Comparison of ENCODE assay signal across 32 cellular contexts in genomic region chr17:76792348-76792747, GRCh38.
"Had no signal": no experiment of that assay in that cellular context is flagged by ENCODE, and none has a peak within 500 bp of the region (broad histone marks: within the 10 kb centered on the region; RNA-seq: fewer than 3 reads in every experiment).

No MANE protein-coding gene starts in this region.

- H3K36me3 ChIP-seq: esophagus squamous epithelium, heart right ventricle, left lung, lower lobe of right lung, right atrium auricular region, stomach, upper lobe of right lung had no signal

- H3K4me3 ChIP-seq: heart right ventricle, left lung, lower lobe of right lung, right atrium auricular region, smooth muscle cell, stomach, tibial artery, upper lobe of right lung had no signal

- H3K27ac ChIP-seq: epithelial cell of prostate, left lung, lower lobe of right lung, tibial artery, upper lobe of right lung, VCaP had no signal

- H3K36me3 Mint-ChIP-seq: activated CD4-positive, alpha-beta memory T cell treated with anti-CD3 and anti-CD28 coated beads for 36 hours; natural killer cell treated with Interleukin-12 subunit alpha and Interleukin-12 subunit beta and Interleukin-15 and Interleukin-18, amount 100 ng/mL, for 72 hours had no signal

- H3K4me3 Mint-ChIP-seq: activated CD4-positive, alpha-beta memory T cell treated with anti-CD3 and anti-CD28 coated beads for 36 hours had no signal

- H3K27me3 Mint-ChIP-seq: activated CD4-positive, alpha-beta memory T cell treated with anti-CD3 and anti-CD28 coated beads for 36 hours; activated T-helper 17 cell treated with anti-CD3 and anti-CD28 coated beads, Interleukin-2, amount 50 U/mL, for 72 hours; dendritic cell treated with granulocyte-macrophage colony-stimulating factor and Interleukin-4, amounts not matched to agents 40 ng/mL and 50 ng/mL, for 4 days; natural killer cell treated with Interleukin-12 subunit alpha and Interleukin-12 subunit beta and Interleukin-15 and Interleukin-18, amount 100 ng/mL, for 72 hours; stimulated activated naive B cell treated with anti-CD40 and anti-IgM and Interleukin-4, amounts not matched to agents 10 μg/mL and 1 μg/mL and 100 μg/mL, for 72 hours had no signal

- FAIRE-seq: endometrium, TTC549 had no signal

- H3K27ac Mint-ChIP-seq: activated CD4-positive, alpha-beta memory T cell treated with anti-CD3 and anti-CD28 coated beads for 36 hours; stimulated activated naive B cell treated with anti-CD40 and anti-IgM and Interleukin-4, amounts not matched to agents 10 μg/mL and 1 μg/mL and 100 μg/mL, for 72 hours had no signal

- H3K27me3 ChIP-seq: esophagus squamous epithelium, heart right ventricle, left lung, right atrium auricular region, stomach, tibial artery, upper lobe of right lung had no signal

- DNase-seq: activated CD4-positive, alpha-beta memory T cell treated with anti-CD3 and anti-CD28 coated beads for 36 hours; activated CD4-positive, alpha-beta T cell treated with anti-CD3 and anti-CD28 coated beads for 48 hours; activated CD8-positive, alpha-beta memory T cell treated with anti-CD3 and anti-CD28 coated beads, Interleukin-2, amount 50 U/mL, for 4 hours; activated gamma-delta T cell treated with Interleukin-2 at 50 U/mL for 16 hours; activated naive CD4-positive, alpha-beta T cell treated with anti-CD3 and anti-CD28 coated beads, Interleukin-2, amount 50 U/mL, for 16 hours; activated T-cell treated with anti-CD3 and anti-CD28 coated beads, Interleukin-2, amount 50 U/mL, for 1 hour; amniotic stem cell; caudate nucleus; effector CD8-positive, alpha-beta T cell; esophagus squamous epithelium; foreskin melanocyte; heart right ventricle; left lung; lower lobe of right lung; mesendoderm; stimulated activated CD4-positive, alpha-beta T cell treated with anti-CD3 and anti-CD28 coated beads, Interleukin-1b, Interleukin-23, amount 100 ng/mL, for 48 hours; stimulated activated CD4-positive, alpha-beta T cell treated with anti-CD3 and anti-CD28 coated beads, Interleukin-4, amount 100 ng/mL, for 4 hours; stimulated activated CD8-positive, alpha-beta memory T cell treated with anti-CD3 and anti-CD28 coated beads, Interleukin-4, amount 100 ng/mL, for 48 hours; stimulated activated naive B cell treated with anti-CD40 and anti-IgM and Interleukin-4, amounts not matched to agents 10 μg/mL and 1 μg/mL and 100 μg/mL, for 72 hours; stomach; T-helper 9 cell; tibial artery; upper lobe of right lung had no signal

- ATAC-seq: activated T-helper 17 cell treated with anti-CD3 and anti-CD28 coated beads, Interleukin-2, amount 50 U/mL, for 72 hours; heart right ventricle; left lung; lower lobe of right lung; stimulated activated naive B cell treated with anti-CD40 and anti-IgM and Interleukin-4, amounts not matched to agents 10 μg/mL and 1 μg/mL and 100 μg/mL, for 72 hours; upper lobe of right lung had no signal

- H3K9me3 ChIP-seq: esophagus squamous epithelium, heart right ventricle, left lung, lower lobe of right lung, right atrium auricular region, stomach, upper lobe of right lung had no signal

- H3K9me3 Mint-ChIP-seq: activated CD4-positive, alpha-beta memory T cell treated with anti-CD3 and anti-CD28 coated beads for 36 hours; activated T-helper 17 cell treated with anti-CD3 and anti-CD28 coated beads, Interleukin-2, amount 50 U/mL, for 72 hours; dendritic cell treated with granulocyte-macrophage colony-stimulating factor and Interleukin-4, amounts not matched to agents 40 ng/mL and 50 ng/mL, for 4 days; natural killer cell treated with Interleukin-12 subunit alpha and Interleukin-12 subunit beta and Interleukin-15 and Interleukin-18, amount 100 ng/mL, for 72 hours had no signal

- H3K4me1 ChIP-seq: upper lobe of right lung had no signal
